ENCODE assay signal across 9 cellular contexts in the genomic region with DNA sequence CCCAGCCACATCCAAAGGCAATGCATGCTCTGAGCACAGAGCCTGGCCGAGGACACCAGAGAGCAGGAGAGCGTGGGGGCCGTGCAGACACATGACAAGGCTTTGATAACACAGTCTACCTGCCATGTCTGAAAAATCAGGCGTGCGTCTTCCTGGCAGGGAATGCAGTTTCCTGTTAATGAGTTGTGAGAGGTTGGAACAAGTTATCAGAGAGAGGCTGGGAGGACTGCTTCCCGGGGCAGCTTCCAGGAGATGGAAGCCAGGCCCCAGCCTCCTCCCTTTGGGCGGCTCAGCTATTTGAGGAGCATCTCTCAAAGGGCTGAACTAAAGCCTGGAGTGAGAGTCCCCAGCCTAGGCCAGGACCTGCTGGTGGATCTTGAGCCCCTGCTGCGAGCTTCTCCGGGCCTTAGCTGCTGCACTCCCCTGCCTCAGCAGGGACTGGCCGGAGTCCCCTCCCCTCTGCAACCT.
DNase-seq lines count a peak whose midpoint lies in the region; ATAC-seq and TF ChIP-seq lines count a peak whose summit lies in the region.
"Had no signal": no experiment of that assay in that cellular context is flagged by ENCODE, and none has a peak within 500 bp of the region (broad histone marks: within the 10 kb centered on the region; RNA-seq: fewer than 3 reads in every experiment).

No MANE protein-coding gene starts in this region.

- DNase-seq in ACHN, result peak; percentile 28
- peak; percentile 82 to 91 for DNase-seq in NCI-H446 (lab: John Stamatoyannopoulos, UW)
- DNase-seq in fibroblast of the aortic adventitia (ENCODE audit: low read depth), result peak; percentile 70
- no peak for DNase-seq in OCI-M2 (lab: John Stamatoyannopoulos, UW; ENCODE audit: unreplicated experiment)
- DNase-seq in NCI-H774 (lab: John Stamatoyannopoulos, UW), result no peak
- DNase-seq in dedifferentiated amniotic fluid mesenchymal stem cell (ENCODE audit: extremely low spot score), result no peak

- no peaks in the 10 kb centered on the region for H3K9me3 Mint-ChIP-seq in nephron

- ATAC-seq in HG03025 (IDR thresholded peaks at IDR 0.05; ENCODE audit: low FRiP score, unreplicated experiment), result no peak

- peaks cover 75% of the 10 kb centered on the region for H3K4me1 Mint-ChIP-seq in nephron

- H3K4me3 Mint-ChIP-seq in nephron, result peak overlapping the region in 1 of 3 experiments; percentile 8

- no peak overlapping the region for H3K4me3 ChIP-seq in fibroblast of the aortic adventitia (ENCODE audit: low read depth, low read length)

- TF ChIP-seq CTCF in fibroblast of the aortic adventitia (IDR thresholded peaks at IDR 0.05; ENCODE audit: insufficient read depth, low read length) (no peak), nephron (IDR thresholded peaks at IDR 0.05; ENCODE audit: unreplicated experiment in 3 of 3) (no peak)

- peaks cover under 1% of the 10 kb centered on the region for H3K27me3 Mint-ChIP-seq in nephron (ENCODE audit: low read depth)

- H3K27ac Mint-ChIP-seq in nephron, result peak overlapping the region; percentile 80 to 95 (median 87)
- H3K27ac Mint-ChIP-seq: IgD-negative memory B cell had no signal

- in situ Hi-C loops in ACHN (cut with HindIII; ENCODE audit: low pct_ligation_motif_present, low pct_unique_long_range_greater_than_20kb, low sequenced_read_pairs), result no loop called here

- no peaks in the 10 kb centered on the region for H3K36me3 Mint-ChIP-seq in nephron (ENCODE audit: low read depth)

Comparison
In these comparisons a context has a peak if more than half of its experiments do, and no peak if none do; other contexts are left out.
1. DNase-seq: peak in ACHN (single experiment), NCI-H446 (2 of 2) and fibroblast of the aortic adventitia (single experiment); none in OCI-M2 (single experiment), NCI-H774 (single experiment) and dedifferentiated amniotic fluid mesenchymal stem cell (single experiment).